1 cellular context compared by ENCODE assay signal in genomic region chr1:65480684-65481405, GRCh38.
TF ChIP-seq lines count a peak whose summit lies in the region.

No MANE protein-coding gene starts in this region.

TF ChIP-seq in K562, 482 proteins besides CTCF, POLR2A, EP300 and RAD21 (continued from another document and continues in another):
- TF ChIP-seq NKRF (IDR thresholded peaks at IDR 0.05; ENCODE audit: borderline replicate concordance) (peak; percentile 86; the same call in 1 of the 2 replicates), NFATC3 (IDR thresholded peaks at IDR 0.05) (no peak), POLR3G (IDR thresholded peaks at IDR 0.05; ENCODE audit: extremely low read depth, insufficient read length, insufficient replicate concordance) (no peak), POLR2H (tag; IDR thresholded peaks at IDR 0.05; ENCODE audit: low read depth) (0 out of 2 replicates have a peak, but pooled peaks have one; percentile 20), ZNF444 (CRISPR knock-in tag; IDR thresholded peaks at IDR 0.05) (no peak), TCF15 (CRISPR knock-in tag; IDR thresholded peaks at IDR 0.05) (no peak), AFF1 (IDR thresholded peaks at IDR 0.05; ENCODE audit: low read depth in 1 of 2, partially characterized antibody in 2 of 2) (peak; percentile 75 to 77), PHB2 (IDR thresholded peaks at IDR 0.05; ENCODE audit: low read depth) (no peak), ILF3 (IDR thresholded peaks at IDR 0.05; ENCODE audit: borderline replicate concordance) (no peak; the same call in 1 of the 2 replicates), KLF6 (CRISPR knock-in tag; IDR thresholded peaks at IDR 0.05; ENCODE audit: borderline replicate concordance) (no peak), RFX5 (IDR thresholded peaks at IDR 0.05; ENCODE audit: low read depth, low read length) (no peak), STAT5A (IDR thresholded peaks at IDR 0.05; ENCODE audit: borderline replicate concordance, low read length) (peak; percentile 98), JUNB (CRISPR knock-in tag; conservative IDR thresholded peaks at IDR 0.05) (no peak), L3MBTL2 (IDR thresholded peaks at IDR 0.05) (peak; percentile 94), NCOA6 (IDR thresholded peaks at IDR 0.05) (no peak), MTA3 (IDR thresholded peaks at IDR 0.05; ENCODE audit: borderline replicate concordance) (peak; percentile 91), SPI1 (IDR thresholded peaks at IDR 0.05; ENCODE audit: borderline replicate concordance, low read depth, low read length) (no peak), ZNF644 (tag; IDR thresholded peaks at IDR 0.05; ENCODE audit: low read depth) (no peak), ZNF449 (CRISPR knock-in tag; IDR thresholded peaks at IDR 0.05) (no peak), ZNF41 (CRISPR knock-in tag; conservative IDR thresholded peaks at IDR 0.05) (no peak), E2F8 (IDR thresholded peaks at IDR 0.05; ENCODE audit: low read depth, partially characterized antibody) (no peak), NFXL1 (CRISPR knock-in tag; IDR thresholded peaks at IDR 0.05) (no peak), ZNF282 (CRISPR knock-in tag; IDR thresholded peaks at IDR 0.05) (no peak), ETV1 (tag; conservative IDR thresholded peaks at IDR 0.05; ENCODE audit: low read depth) (no peak), BMI1 (IDR thresholded peaks at IDR 0.05; ENCODE audit: low read length) (no peak), CEBPZ (IDR thresholded peaks at IDR 0.05; ENCODE audit: borderline replicate concordance, low read depth, low read length) (no peak), SMAD2 (IDR thresholded peaks at IDR 0.05; ENCODE audit: low read depth, low read length) (no peak), CBX2 (IDR thresholded peaks at IDR 0.05; ENCODE audit: insufficient read depth, low read length, poor library complexity, severe bottlenecking) (no peak), ZNF79 (CRISPR knock-in tag; IDR thresholded peaks at IDR 0.05; ENCODE audit: low read depth) (no peak), ZNF76 (CRISPR knock-in tag; IDR thresholded peaks at IDR 0.05; ENCODE audit: borderline replicate concordance) (no peak), TFE3 (CRISPR knock-in tag; IDR thresholded peaks at IDR 0.05) (peak; percentile 40), ZKSCAN8 (CRISPR knock-in tag; IDR thresholded peaks at IDR 0.05) (no peak), CREB5 (CRISPR knock-in tag; IDR thresholded peaks at IDR 0.05) (no peak), U2AF2 (optimal IDR thresholded peaks at IDR 0.05; ENCODE audit: low read depth, low read length) (no peak), POLR2G (IDR thresholded peaks at IDR 0.05; ENCODE audit: low read depth, low read length) (peak; percentile 55), ZNF184 (CRISPR knock-in tag; IDR thresholded peaks at IDR 0.05) (no peak), SNIP1 (IDR thresholded peaks at IDR 0.05; ENCODE audit: low read depth) (0 out of 2 replicates have a peak, but pooled peaks have one; percentile 27), MED1 (CRISPR knock-in tag; IDR thresholded peaks at IDR 0.05; ENCODE audit: borderline replicate concordance) (no peak), ZBTB1 (CRISPR knock-in tag; IDR thresholded peaks at IDR 0.05; ENCODE audit: borderline replicate concordance, low read depth) (no peak), ZBED1 (IDR thresholded peaks at IDR 0.05) (peak; percentile 29; the same call in 1 of the 2 replicates), HMG20A (CRISPR knock-in tag; conservative IDR thresholded peaks at IDR 0.05) (no peak), MCM5 (IDR thresholded peaks at IDR 0.05; ENCODE audit: low read depth) (no peak), ZFP30 (CRISPR knock-in tag; IDR thresholded peaks at IDR 0.05; ENCODE audit: borderline replicate concordance) (no peak), NFIC (IDR thresholded peaks at IDR 0.05) (peak; percentile 70), PPARD (CRISPR knock-in tag; IDR thresholded peaks at IDR 0.05) (no peak), HMGN3 (IDR thresholded peaks at IDR 0.05; ENCODE audit: borderline replicate concordance, extremely low read depth, insufficient read length, low read depth, low read length) (no peak), NBN (IDR thresholded peaks at IDR 0.05; ENCODE audit: low read depth) (no peak; the same call in 1 of the 2 replicates), WHSC1 (IDR thresholded peaks at IDR 0.05; ENCODE audit: low read length) (no peak), MCM2 (IDR thresholded peaks at IDR 0.05; ENCODE audit: low read depth) (no peak), ZFX (CRISPR knock-in tag; IDR thresholded peaks at IDR 0.05) (peak; percentile 79), DDX20 (tag; IDR thresholded peaks at IDR 0.05; ENCODE audit: low read depth) (no peak), STAG1 (CRISPR knock-in tag; IDR thresholded peaks at IDR 0.05; ENCODE audit: borderline replicate concordance) (no peak), ZNF778 (CRISPR knock-in tag; IDR thresholded peaks at IDR 0.05) (no peak), ZNF134 (CRISPR knock-in tag; conservative IDR thresholded peaks at IDR 0.05) (no peak), RNF2 (IDR thresholded peaks at IDR 0.05) (peak; percentile 67)
